ENCODE assay signal across 7 cellular contexts in the genomic region with DNA sequence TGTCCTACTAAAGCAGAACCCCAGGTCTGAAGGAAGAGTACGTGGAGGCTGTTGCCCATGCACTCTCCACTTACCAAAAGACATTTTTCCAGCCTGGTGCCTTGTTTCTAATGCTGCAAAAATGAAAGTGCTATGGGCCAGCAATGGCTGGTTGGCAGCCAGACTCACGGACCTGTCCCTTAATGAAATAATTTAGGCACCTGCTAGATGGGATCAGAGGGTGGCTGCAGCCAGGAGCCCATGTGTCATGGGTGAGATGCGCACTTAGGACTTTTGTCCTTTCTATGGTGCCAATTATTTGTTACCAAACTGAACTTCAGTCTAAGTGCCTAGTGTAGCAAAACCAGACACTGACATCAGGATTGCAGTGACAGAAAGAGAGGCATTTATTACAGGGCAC.
"Had no signal": no experiment of that assay in that cellular context is flagged by ENCODE, and none has a peak within 500 bp of the region (broad histone marks: within the 10 kb centered on the region; RNA-seq: fewer than 3 reads in every experiment).

No MANE protein-coding gene starts in this region.

- ATAC-seq: HepG2, K562 had no signal

- H3K27ac Mint-ChIP-seq: IgD-negative memory B cell had no signal

- H3K4me3 ChIP-seq: K562 had no signal

- H3K4me1 Mint-ChIP-seq: IgD-negative memory B cell had no signal

- H3K27ac ChIP-seq: HL-60 had no signal

- H3K4me3 Mint-ChIP-seq: IgD-negative memory B cell had no signal

- DNase-seq: IMR-90, KBM-7 had no signal

- FAIRE-seq: HepG2, HTR-8/SVneo, K562 had no signal
